ENCODE assay signal across 9 cellular contexts in genomic region chr2:172813314-172813888, GRCh38.
DNase-seq lines count a peak whose midpoint lies in the region; ATAC-seq and TF ChIP-seq lines count a peak whose summit lies in the region.
"Had no signal": no experiment of that assay in that cellular context is flagged by ENCODE, and none has a peak within 500 bp of the region (broad histone marks: within the 10 kb centered on the region; RNA-seq: fewer than 3 reads in every experiment).

No MANE protein-coding gene starts in this region.

- no peak for TF ChIP-seq POLR2A in breast epithelium (IDR thresholded peaks at IDR 0.05)

- H3K27ac ChIP-seq in breast epithelium (no peak overlapping the region), WERI-Rb-1 (no peak overlapping the region), upper lobe of right lung (no peak overlapping the region)

- POLR2A ChIA-PET in MCF 10A (lab: Yijun Ruan, JAX): interaction anchor here (1.2 to 1.5 kb wide), 2 partner anchors 118 to 208 kb away, joined by 3 to 11 read pairs; no protein-coding TSS in a partner anchor

- H3K27ac Mint-ChIP-seq in MCF 10A (ENCODE audit: low read depth, unreplicated experiment): no peak overlapping the region
- H3K27ac Mint-ChIP-seq: IgD-negative memory B cell had no signal

- no peaks in the 10 kb centered on the region for H3K27me3 ChIP-seq in breast epithelium
- no peaks in the 10 kb centered on the region for H3K27me3 ChIP-seq in WERI-Rb-1 (ENCODE audit: insufficient read depth, low read depth, severe bottlenecking)
- H3K27me3 ChIP-seq in upper lobe of right lung: no peaks in the 10 kb centered on the region

- H3K4me3 Mint-ChIP-seq in MCF 10A (ENCODE audit: unreplicated experiment): no peak overlapping the region
- H3K4me3 Mint-ChIP-seq: IgD-negative memory B cell had no signal

- H3K4me3 ChIP-seq in breast epithelium (no peak overlapping the region), WERI-Rb-1 (ENCODE audit: low read depth, low read length) (no peak overlapping the region), upper lobe of right lung (no peak overlapping the region)

- BruUV-seq in MCF 10A (replicated peaks; lab: Mats Ljungman, UMichigan): no TSS peak

- H3K4me1 Mint-ChIP-seq in MCF 10A (ENCODE audit: insufficient read depth, unreplicated experiment): no peaks in the 10 kb centered on the region
- H3K4me1 Mint-ChIP-seq: IgD-negative memory B cell had no signal

- H3K36me3 ChIP-seq in breast epithelium (no peaks in the 10 kb centered on the region), WERI-Rb-1 (no peaks in the 10 kb centered on the region), upper lobe of right lung (no peaks in the 10 kb centered on the region)

- intact Hi-C loops in MCF 10A (cut with micrococcal nuclease): loop anchor here (1.0 kb wide), 1 partner anchor 119 kb away; no protein-coding TSS in a partner anchor
- intact Hi-C loops in breast epithelium (cut with DNase I; ENCODE audit: low total_unique reads): loop anchor here (2.0 to 5.0 kb wide), 2 partner anchors 117 to 454 kb away; no protein-coding TSS in a partner anchor
- intact Hi-C loops in left ventricle myocardium superior (cut with micrococcal nuclease): no loop called here
- intact Hi-C loops in upper lobe of right lung (cut with DNase I): loop anchor here (5.0 kb wide), 1 partner anchor 124 kb away; no protein-coding TSS in a partner anchor

- H3K9me3 ChIP-seq in breast epithelium (no peaks in the 10 kb centered on the region), WERI-Rb-1 (ENCODE audit: severe bottlenecking) (no peaks in the 10 kb centered on the region), upper lobe of right lung (no peaks in the 10 kb centered on the region)

- H3K4me1 ChIP-seq in breast epithelium (no peaks in the 10 kb centered on the region), upper lobe of right lung (no peaks in the 10 kb centered on the region)

- ATAC-seq in left ventricle myocardium superior: peak; percentile 52
- no peak for ATAC-seq in upper lobe of right lung
- no peak for ATAC-seq in HG02763 (IDR thresholded peaks at IDR 0.05; ENCODE audit: unreplicated experiment)

- DNase-seq in MCF 10A (ENCODE audit: unreplicated experiment) (peak; percentile 38), breast epithelium (ENCODE audit: low spot score in 2 of 2) (no peak), WERI-Rb-1 (no peak), left ventricle myocardium superior (no peak), upper lobe of right lung (no peak), GM19240 (ENCODE audit: insufficient read length, low spot score) (no peak)
- no peak for DNase-seq in stimulated activated CD8-positive, alpha-beta memory T cell treated with anti-CD3 and anti-CD28 coated beads, Interleukin-4, amount 100 ng/mL, for 48 hours

- no peaks in the 10 kb centered on the region for H3K27me3 Mint-ChIP-seq in MCF 10A (ENCODE audit: insufficient read depth, unreplicated experiment)

- H3K9me3 Mint-ChIP-seq in MCF 10A (ENCODE audit: unreplicated experiment): no peaks in the 10 kb centered on the region
- H3K9me3 Mint-ChIP-seq: IgD-negative memory B cell had no signal

- CTCF ChIA-PET in MCF 10A (lab: Yijun Ruan, JAX): interaction anchor here (0.6 to 4.7 kb wide), 32 partner anchors 9 to 1336 kb away, joined by 3 to 100 read pairs (median 4); no protein-coding TSS in a partner anchor

- no peaks in the 10 kb centered on the region for H3K36me3 Mint-ChIP-seq in MCF 10A (ENCODE audit: insufficient read depth, unreplicated experiment)
- H3K36me3 Mint-ChIP-seq: IgD-negative memory B cell had no signal

- TF ChIP-seq CTCF in MCF 10A (IDR thresholded peaks at IDR 0.05; ENCODE audit: unreplicated experiment) (peak; percentile 43), breast epithelium (IDR thresholded peaks at IDR 0.05) (peak in 1 of 3 donors; percentile 24), WERI-Rb-1 (IDR thresholded peaks at IDR 0.05; ENCODE audit: low read depth, low read length) (peak; percentile 20; the same call in 1 of the 2 replicates), upper lobe of right lung (IDR thresholded peaks at IDR 0.05) (peak; percentile 43)
